In genomic region chr20:2387580-2387979, GRCh38 we compare ENCODE assay signal across 26 cellular contexts. TPM values are rescaled to one million over a fixed set of nuclear protein-coding genes. Genes with fewer than 3 reads are reported as not detected.
A peak's percentile ranks its signal among the peaks of the same experiment; 100 is the strongest.
DNase-seq lines count a peak whose midpoint lies in the region; ATAC-seq and TF ChIP-seq lines count a peak whose summit lies in the region.
"Had no signal": no experiment of that assay in that cellular context is flagged by ENCODE, and none has a peak within 500 bp of the region (broad histone marks: within the 10 kb centered on the region; RNA-seq: fewer than 3 reads in every experiment).

No MANE protein-coding gene starts in this region.

- H3K9me2 ChIP-seq in Loucy (replicated peaks; ENCODE audit: low read depth, low read length), result no peaks in the 10 kb centered on the region

- no peak for DNase-seq in activated CD8-positive, alpha-beta memory T cell treated with anti-CD3 and anti-CD28 coated beads, Interleukin-2, amount 10 ng/mL, durations not matched to agents 7 days and 5 days
- DNase-seq in activated CD8-positive, alpha-beta memory T cell treated with anti-CD3 and anti-CD28 coated beads for 24 hours, result no peak
- DNase-seq in RWPE2 (ENCODE audit: low spot score), result no peak
- DNase-seq in NCI-H2227 treated with DMSO at 0.1 percent for 48 hours (lab: John Stamatoyannopoulos, UW), result no peak
- no peak for DNase-seq in stimulated activated CD4-positive, alpha-beta T cell treated with anti-CD3 and anti-CD28 coated beads, Interleukin-2, amount 100 ng/mL, for 48 hours
- no peak for DNase-seq in activated T-cell treated with anti-CD3 and anti-CD28 coated beads, Interleukin-2, amount 50 U/mL, for 48 hours
- DNase-seq: aorta; cortex of kidney; effector memory CD4-positive, alpha-beta T cell; HCEC 1CT; left ventricle myocardium inferior; NCI-H1436 treated with DMSO at 0.1 percent for 48 hours; NCI-H446 treated with DMSO at 0.1 percent for 48 hours; right cardiac atrium; Right ventricle myocardium superior; spleen had no signal

- no peaks in the 10 kb centered on the region for H3K36me3 ChIP-seq in Loucy (ENCODE audit: insufficient read depth, low read length)
- H3K36me3 ChIP-seq in RWPE2 (ENCODE audit: low read depth), result no peaks in the 10 kb centered on the region
- no peaks in the 10 kb centered on the region for H3K36me3 ChIP-seq in mesodermal cell (ENCODE audit: control insufficient read depth, insufficient read depth, low read length)
- H3K36me3 ChIP-seq: cardiac muscle cell, left ventricle myocardium inferior, neural progenitor cell, spleen, thoracic aorta had no signal

- 0 out of 2 replicates have a peak, but pooled peaks have one; percentile 1 for TF ChIP-seq CTCF in Loucy (conservative IDR thresholded peaks at IDR 0.05; ENCODE audit: low read length)
- peak; percentile 38 for TF ChIP-seq CTCF in RWPE2 (IDR thresholded peaks at IDR 0.05; ENCODE audit: poor library complexity, severe bottlenecking)

- H3K4me2 ChIP-seq in Loucy (ENCODE audit: low read depth, low read length, poor library complexity, severe bottlenecking), result no peak overlapping the region
- H3K4me2 ChIP-seq: neural progenitor cell had no signal

- H3K4me3 ChIP-seq in Loucy (ENCODE audit: low read length, poor library complexity, severe bottlenecking) (no peak overlapping the region), RWPE2 (ENCODE audit: severe bottlenecking) (no peak overlapping the region), mesodermal cell (ENCODE audit: extremely low read depth, insufficient read depth, low read length, poor library complexity, severe bottlenecking) (no peak overlapping the region)
- H3K4me3 ChIP-seq: cardiac muscle cell, left ventricle myocardium inferior, neural progenitor cell, spleen, thoracic aorta had no signal

- H3K27ac ChIP-seq in RWPE2 (ENCODE audit: poor library complexity, severe bottlenecking) (peak overlapping the region; percentile 84), mesodermal cell (ENCODE audit: low read depth, low read length, severe bottlenecking) (peak overlapping the region; percentile 93)
- H3K27ac ChIP-seq: cardiac muscle cell, left ventricle myocardium inferior, neural progenitor cell, parathyroid adenoma, thoracic aorta had no signal

- H3K9me3 ChIP-seq in Loucy (ENCODE audit: insufficient read depth, low read depth, low read length) (no peaks in the 10 kb centered on the region; the same call in 1 of the 2 replicates), RWPE2 (ENCODE audit: severe bottlenecking) (no peaks in the 10 kb centered on the region), mesodermal cell (ENCODE audit: control insufficient read depth, low read length) (peaks cover 5% of the 10 kb centered on the region)
- H3K9me3 ChIP-seq: thoracic aorta had no signal

- H3K27me3 ChIP-seq in Loucy (ENCODE audit: insufficient read depth, low read length, poor library complexity, severe bottlenecking) (no peaks in the 10 kb centered on the region), RWPE2 (ENCODE audit: insufficient read depth, poor library complexity, severe bottlenecking) (no peaks in the 10 kb centered on the region)
- H3K27me3 ChIP-seq: neural progenitor cell had no signal

- 86 to 89% methylated on average over 4 of the region's 4 CpGs for WGBS in mesodermal cell (ENCODE audit: insufficient coverage in 2 of 2), 2 experiments

- H4K20me1 ChIP-seq in Loucy (ENCODE audit: insufficient read depth, low read length, poor library complexity, severe bottlenecking), result no peaks in the 10 kb centered on the region

- H3K27me3 Mint-ChIP-seq in activated CD8-positive, alpha-beta memory T cell treated with anti-CD3 and anti-CD28 coated beads, Interleukin-2, amount 10 ng/mL, durations not matched to agents 7 days and 5 days, result peaks cover 3% of the 10 kb centered on the region
- H3K27me3 Mint-ChIP-seq: activated naive CD8-positive, alpha-beta T cell had no signal

- H3K36me3 Mint-ChIP-seq in activated CD8-positive, alpha-beta memory T cell treated with anti-CD3 and anti-CD28 coated beads, Interleukin-2, amount 10 ng/mL, durations not matched to agents 7 days and 5 days, result no peaks in the 10 kb centered on the region
- H3K36me3 Mint-ChIP-seq: CD4-positive, alpha-beta memory T cell; neural progenitor cell had no signal

- CTCF ChIA-PET in activated CD8-positive, alpha-beta memory T cell treated with anti-CD3 and anti-CD28 coated beads, Interleukin-2, amount 10 ng/mL, durations not matched to agents 7 days and 5 days (lab: Charles Lee), result interaction anchor here (0.9 to 3.7 kb wide), 14 partner anchors 9 to 1603 kb away, joined by 3 to 28 read pairs (median 4); no protein-coding TSS in a partner anchor

- H2AFZ ChIP-seq in Loucy (ENCODE audit: low read length), result no peak overlapping the region
- H2AFZ ChIP-seq: neural progenitor cell, parathyroid adenoma had no signal

- H3K79me2 ChIP-seq in Loucy (ENCODE audit: insufficient read depth, low read length), result no peaks in the 10 kb centered on the region
- H3K79me2 ChIP-seq: parathyroid adenoma had no signal

- peak; percentile 32 for ATAC-seq in activated CD8-positive, alpha-beta memory T cell treated with anti-CD3 and anti-CD28 coated beads, Interleukin-2, amount 10 ng/mL, durations not matched to agents 7 days and 5 days
- ATAC-seq in RWPE2 (ENCODE audit: low read depth), result no peak
- ATAC-seq: right cardiac atrium had no signal

- peaks cover 7% of the 10 kb centered on the region for H3K4me1 ChIP-seq in Loucy (ENCODE audit: insufficient read depth, low read length, poor library complexity, severe bottlenecking)
- H3K4me1 ChIP-seq in RWPE2 (ENCODE audit: insufficient read depth, poor library complexity, severe bottlenecking), result peaks cover 19% of the 10 kb centered on the region
- H3K4me1 ChIP-seq in mesodermal cell (ENCODE audit: control insufficient read depth, insufficient read depth, low read length, poor library complexity, severe bottlenecking), result peaks cover 38% of the 10 kb centered on the region
- H3K4me1 ChIP-seq: left ventricle myocardium inferior, neural progenitor cell, parathyroid adenoma, spleen had no signal

- H3K9me3 Mint-ChIP-seq in activated CD8-positive, alpha-beta memory T cell treated with anti-CD3 and anti-CD28 coated beads, Interleukin-2, amount 10 ng/mL, durations not matched to agents 7 days and 5 days (ENCODE audit: low read depth), result no peaks in the 10 kb centered on the region

- H3K9ac ChIP-seq in Loucy (ENCODE audit: low read depth, low read length, poor library complexity, severe bottlenecking), result no peak overlapping the region
- H3K9ac ChIP-seq: neural progenitor cell, parathyroid adenoma had no signal

- peaks cover 8% of the 10 kb centered on the region for H3K4me1 Mint-ChIP-seq in activated CD8-positive, alpha-beta memory T cell treated with anti-CD3 and anti-CD28 coated beads, Interleukin-2, amount 10 ng/mL, durations not matched to agents 7 days and 5 days

- H3K27ac Mint-ChIP-seq in activated CD8-positive, alpha-beta memory T cell treated with anti-CD3 and anti-CD28 coated beads, Interleukin-2, amount 10 ng/mL, durations not matched to agents 7 days and 5 days, result no peak overlapping the region
- H3K27ac Mint-ChIP-seq: activated CD4-positive, alpha-beta memory T cell treated with anti-CD3 and anti-CD28 coated beads, Interleukin-2, amount 10 ng/mL, durations not matched to agents 7 days and 5 days; activated naive CD8-positive, alpha-beta T cell; neural progenitor cell had no signal

- no peak overlapping the region for H3K4me3 Mint-ChIP-seq in activated CD8-positive, alpha-beta memory T cell treated with anti-CD3 and anti-CD28 coated beads, Interleukin-2, amount 10 ng/mL, durations not matched to agents 7 days and 5 days
- H3K4me3 Mint-ChIP-seq: activated naive CD8-positive, alpha-beta T cell; CD4-positive, alpha-beta memory T cell; neural progenitor cell had no signal

- H3F3A ChIP-seq in Loucy (ENCODE audit: low read depth), result no peaks in the 10 kb centered on the region

RNA-seq across cellular contexts. Expression of gene TGM6, which starts 6.9 kb away (rescaled TPM):
- total RNA-seq in activated CD8-positive, alpha-beta memory T cell treated with anti-CD3 and anti-CD28 coated beads, Interleukin-2, amount 10 ng/mL, durations not matched to agents 7 days and 5 days, result not detected
- polyA plus RNA-seq in mesodermal cell (2013, experiment 1 of 2), result not detected
- not detected for polyA plus RNA-seq in mesodermal cell (2013, experiment 2 of 2)
- total RNA-seq: activated CD4-positive, alpha-beta memory T cell treated with anti-CD3 and anti-CD28 coated beads, Interleukin-2, amount 10 ng/mL, durations not matched to agents 7 days and 5 days; aorta; cardiac muscle cell; CD4-positive, alpha-beta memory T cell; left ventricle myocardium inferior; LHCN-M2; right cardiac atrium; Right ventricle myocardium superior; spleen; thoracic aorta had no signal
- polyA plus RNA-seq: aorta; cardiac muscle cell; CD4-positive, alpha-beta memory T cell; right cardiac atrium; spleen had no signal
